In genomic region chr9:129953736-129954135, GRCh38 we compare ENCODE assay signal across 21 cellular contexts.
DNase-seq lines count a peak whose midpoint lies in the region; ATAC-seq and TF ChIP-seq lines count a peak whose summit lies in the region.
"Had no signal": no experiment of that assay in that cellular context is flagged by ENCODE, and none has a peak within 500 bp of the region (broad histone marks: within the 10 kb centered on the region; RNA-seq: fewer than 3 reads in every experiment).

No MANE protein-coding gene starts in this region.

- H3K9me3 ChIP-seq in CD4-positive, alpha-beta T cell (ENCODE audit: control insufficient read depth, low read length) = no peaks in the 10 kb centered on the region
- H3K9me3 ChIP-seq in naive thymus-derived CD4-positive, alpha-beta T cell (ENCODE audit: control insufficient read depth in 2 of 3, low read length in 3 of 3) = no peaks in the 10 kb centered on the region
- H3K9me3 ChIP-seq: A549, Peyer's patch had no signal

- H3K36me3 Mint-ChIP-seq in activated CD8-positive, alpha-beta memory T cell treated with anti-CD3 and anti-CD28 coated beads, Interleukin-2, amount 10 ng/mL, durations not matched to agents 7 days and 5 days = peaks cover 70% of the 10 kb centered on the region
- peaks cover 92% of the 10 kb centered on the region for H3K36me3 Mint-ChIP-seq in CD4-positive, alpha-beta T cell (ENCODE audit: low read depth)
- H3K36me3 Mint-ChIP-seq in activated naive CD8-positive, alpha-beta T cell treated with anti-CD3 and anti-CD28 coated beads for 36 hours = peaks cover 65% of the 10 kb centered on the region
- peaks cover 5 to 45% (median 32%) of the 10 kb centered on the region in 5 donors for H3K36me3 Mint-ChIP-seq in naive thymus-derived CD4-positive, alpha-beta T cell

- H3K27ac ChIP-seq in CD4-positive, alpha-beta T cell (ENCODE audit: low read depth, low read length) = no peak overlapping the region
- H3K27ac ChIP-seq in naive thymus-derived CD4-positive, alpha-beta T cell (ENCODE audit: low read depth, low read length) = no peak overlapping the region

- TF ChIP-seq CTCF in CD4-positive, alpha-beta T cell (IDR thresholded peaks at IDR 0.05) = no peak

- no peak overlapping the region for H3K4me3 ChIP-seq in naive thymus-derived CD4-positive, alpha-beta T cell (ENCODE audit: low read length)
- H3K4me3 ChIP-seq: A549, Peyer's patch had no signal

- in situ Hi-C loops in G401 (cut with HindIII; ENCODE audit: low sequenced_read_pairs) = no loop called here

- no peak for ATAC-seq in activated CD8-positive, alpha-beta memory T cell treated with anti-CD3 and anti-CD28 coated beads, Interleukin-2, amount 10 ng/mL, durations not matched to agents 7 days and 5 days
- no peak for ATAC-seq in CD4-positive, alpha-beta T cell (ENCODE audit: poor library complexity)
- no peak for ATAC-seq in naive thymus-derived CD4-positive, alpha-beta T cell
- ATAC-seq in GM21390 (IDR thresholded peaks at IDR 0.05; ENCODE audit: unreplicated experiment) (no peak), HG03159 (IDR thresholded peaks at IDR 0.05; ENCODE audit: unreplicated experiment) (no peak)
- ATAC-seq: A549 had no signal

- no peaks in the 10 kb centered on the region for H3K9me3 Mint-ChIP-seq in activated CD8-positive, alpha-beta memory T cell treated with anti-CD3 and anti-CD28 coated beads, Interleukin-2, amount 10 ng/mL, durations not matched to agents 7 days and 5 days (ENCODE audit: low read depth)
- no peaks in the 10 kb centered on the region for H3K9me3 Mint-ChIP-seq in CD4-positive, alpha-beta T cell
- no peaks in the 10 kb centered on the region for H3K9me3 Mint-ChIP-seq in activated naive CD8-positive, alpha-beta T cell treated with anti-CD3 and anti-CD28 coated beads for 36 hours
- H3K9me3 Mint-ChIP-seq in naive thymus-derived CD4-positive, alpha-beta T cell = no peaks in the 10 kb centered on the region
- H3K9me3 Mint-ChIP-seq: CD14-positive monocyte, H9 had no signal

- H3K4me1 ChIP-seq in naive thymus-derived CD4-positive, alpha-beta T cell (ENCODE audit: control insufficient read depth in 2 of 2, insufficient read depth in 2 of 2, low read length in 2 of 2) = peaks cover 7 to 29% of the 10 kb centered on the region in 2 donors
- H3K4me1 ChIP-seq: Peyer's patch had no signal

- H3K36me3 ChIP-seq in naive thymus-derived CD4-positive, alpha-beta T cell (ENCODE audit: control insufficient read depth in 2 of 3, insufficient read depth in 3 of 3, low read length in 3 of 3) = peaks cover 8 to 52% (median 15%) of the 10 kb centered on the region in 3 experiments

- CTCF ChIA-PET in activated CD8-positive, alpha-beta memory T cell treated with anti-CD3 and anti-CD28 coated beads, Interleukin-2, amount 10 ng/mL, durations not matched to agents 7 days and 5 days (lab: Charles Lee) = interaction anchor here (1.7 kb wide), 1 partner anchor 68 kb away, joined by 4 read pairs; no protein-coding TSS in a partner anchor
- CTCF ChIA-PET in CD4-positive, alpha-beta T cell (lab: Charles Lee) = no interaction called here
- CTCF ChIA-PET in naive thymus-derived CD4-positive, alpha-beta T cell (lab: Charles Lee) = no interaction called here

- H3K4me3 Mint-ChIP-seq in activated CD8-positive, alpha-beta memory T cell treated with anti-CD3 and anti-CD28 coated beads, Interleukin-2, amount 10 ng/mL, durations not matched to agents 7 days and 5 days = no peak overlapping the region
- no peak overlapping the region for H3K4me3 Mint-ChIP-seq in CD4-positive, alpha-beta T cell
- H3K4me3 Mint-ChIP-seq in activated naive CD8-positive, alpha-beta T cell treated with anti-CD3 and anti-CD28 coated beads for 36 hours = no peak overlapping the region
- H3K4me3 Mint-ChIP-seq in naive thymus-derived CD4-positive, alpha-beta T cell = no peak overlapping the region
- H3K4me3 Mint-ChIP-seq: H9 had no signal

- intact Hi-C loops in CD4-positive, alpha-beta T cell (cut with DNase I, micrococcal nuclease) = no loop called here
- intact Hi-C loops in naive thymus-derived CD4-positive, alpha-beta T cell (cut with micrococcal nuclease) = no loop called here

- peaks cover 55% of the 10 kb centered on the region for H3K4me1 Mint-ChIP-seq in activated CD8-positive, alpha-beta memory T cell treated with anti-CD3 and anti-CD28 coated beads, Interleukin-2, amount 10 ng/mL, durations not matched to agents 7 days and 5 days
- H3K4me1 Mint-ChIP-seq in CD4-positive, alpha-beta T cell (ENCODE audit: low read depth) = peaks cover 46% of the 10 kb centered on the region
- peaks cover 48% of the 10 kb centered on the region for H3K4me1 Mint-ChIP-seq in activated naive CD8-positive, alpha-beta T cell treated with anti-CD3 and anti-CD28 coated beads for 36 hours
- H3K4me1 Mint-ChIP-seq in naive thymus-derived CD4-positive, alpha-beta T cell = peaks cover 20 to 50% (median 46%) of the 10 kb centered on the region in 7 donors

- POLR2A ChIA-PET in CD4-positive, alpha-beta T cell (lab: Charles Lee) = no interaction called here
- POLR2A ChIA-PET in naive thymus-derived CD4-positive, alpha-beta T cell (lab: Charles Lee) = no interaction called here

- H3K27ac Mint-ChIP-seq in activated CD8-positive, alpha-beta memory T cell treated with anti-CD3 and anti-CD28 coated beads, Interleukin-2, amount 10 ng/mL, durations not matched to agents 7 days and 5 days = peak overlapping the region; percentile 15
- peak overlapping the region; percentile 58 for H3K27ac Mint-ChIP-seq in CD4-positive, alpha-beta T cell
- H3K27ac Mint-ChIP-seq in activated naive CD8-positive, alpha-beta T cell treated with anti-CD3 and anti-CD28 coated beads for 36 hours = peak overlapping the region; percentile 38
- H3K27ac Mint-ChIP-seq in naive thymus-derived CD4-positive, alpha-beta T cell = peak overlapping the region in 5 of 9 donors; percentile 10 to 81 (median 51)
- H3K27ac Mint-ChIP-seq: H9 had no signal

- no peaks in the 10 kb centered on the region for H3K27me3 ChIP-seq in CD4-positive, alpha-beta T cell (ENCODE audit: control insufficient read depth, insufficient read depth, low read length)
- H3K27me3 ChIP-seq in naive thymus-derived CD4-positive, alpha-beta T cell (ENCODE audit: control insufficient read depth in 2 of 2, insufficient read depth in 2 of 2, low read length in 2 of 2) = no peaks in the 10 kb centered on the region
- H3K27me3 ChIP-seq: Peyer's patch had no signal

- no peak for DNase-seq in activated CD8-positive, alpha-beta memory T cell treated with anti-CD3 and anti-CD28 coated beads, Interleukin-2, amount 10 ng/mL, durations not matched to agents 7 days and 5 days
- no peak for DNase-seq in activated CD8-positive, alpha-beta memory T cell treated with anti-CD3 and anti-CD28 coated beads, Interleukin-2, amount 50 U/mL, for 4 hours
- DNase-seq in CD4-positive, alpha-beta T cell = no peak
- DNase-seq in activated naive CD8-positive, alpha-beta T cell treated with anti-CD3 and anti-CD28 coated beads for 36 hours = no peak
- DNase-seq in naive thymus-derived CD4-positive, alpha-beta T cell = no peak
- no peak for DNase-seq in G401 (ENCODE audit: low spot score)
- DNase-seq: EL, H9, IMR-90, Kasumi-1, MM.1S, NCI-H1105, NCI-H1694, NCI-H2227 treated with DMSO at 0.1 percent for 48 hours, NCI-H524, Peyer's patch, Right ventricle myocardium superior had no signal

- no peaks in the 10 kb centered on the region for H3K27me3 Mint-ChIP-seq in activated CD8-positive, alpha-beta memory T cell treated with anti-CD3 and anti-CD28 coated beads, Interleukin-2, amount 10 ng/mL, durations not matched to agents 7 days and 5 days
- no peaks in the 10 kb centered on the region for H3K27me3 Mint-ChIP-seq in CD4-positive, alpha-beta T cell
- H3K27me3 Mint-ChIP-seq in activated naive CD8-positive, alpha-beta T cell treated with anti-CD3 and anti-CD28 coated beads for 36 hours = no peaks in the 10 kb centered on the region
- H3K27me3 Mint-ChIP-seq in naive thymus-derived CD4-positive, alpha-beta T cell = no peaks in the 10 kb centered on the region
